Comparison of ENCODE assay signal across 8 cellular contexts in genomic region chr2:152098798-152099654, GRCh38. TPM values are rescaled to one million over a fixed set of nuclear protein-coding genes. Genes with fewer than 3 reads are reported as not detected.
DNase-seq lines count a peak whose midpoint lies in the region; ATAC-seq and TF ChIP-seq lines count a peak whose summit lies in the region.

TSS of gene CACNB4 (minus strand) at chr2:152099044.

- H3K27ac Mint-ChIP-seq in activated naive CD4-positive, alpha-beta T cell treated with anti-CD3 and anti-CD28 coated beads for 36 hours = no peak within 1 kb of the TSS
- H3K27ac Mint-ChIP-seq in activated CD4-positive, alpha-beta T cell treated with anti-CD3 and anti-CD28 coated beads, Interleukin-2, amount 10 ng/mL, durations not matched to agents 7 days and 5 days = no peak within 1 kb of the TSS

- DNase-seq in activated naive CD4-positive, alpha-beta T cell treated with anti-CD3 and anti-CD28 coated beads for 36 hours = peak; percentile 23
- no peak for DNase-seq in activated naive CD4-positive, alpha-beta T cell treated with anti-CD3 and anti-CD28 coated beads, Interleukin-2, amount 50 U/mL, for 16 hours
- DNase-seq in HT1080 (ENCODE audit: low read depth) = peak; percentile 44
- peak; percentile 8 for DNase-seq in activated CD4-positive, alpha-beta T cell treated with anti-CD3 and anti-CD28 coated beads, Interleukin-2, amount 10 ng/mL, durations not matched to agents 7 days and 5 days
- DNase-seq in foreskin fibroblast = peak; percentile 25 to 54
- DNase-seq in omental fat pad (ENCODE audit: low spot score) = no peak
- DNase-seq in SHP77 (lab: John Stamatoyannopoulos, UW) = no peak
- DNase-seq in GOT3 (lab: John Stamatoyannopoulos, UW) = no peak

- no peaks in the 10 kb centered on the region for H3K9me3 Mint-ChIP-seq in activated naive CD4-positive, alpha-beta T cell treated with anti-CD3 and anti-CD28 coated beads for 36 hours
- H3K9me3 Mint-ChIP-seq in activated CD4-positive, alpha-beta T cell treated with anti-CD3 and anti-CD28 coated beads, Interleukin-2, amount 10 ng/mL, durations not matched to agents 7 days and 5 days = no peaks in the 10 kb centered on the region

- peaks cover 37% of the 10 kb centered on the region for H3K27me3 Mint-ChIP-seq in activated naive CD4-positive, alpha-beta T cell treated with anti-CD3 and anti-CD28 coated beads for 36 hours (ENCODE audit: low read depth)
- H3K27me3 Mint-ChIP-seq in activated CD4-positive, alpha-beta T cell treated with anti-CD3 and anti-CD28 coated beads, Interleukin-2, amount 10 ng/mL, durations not matched to agents 7 days and 5 days = peaks cover 61% of the 10 kb centered on the region

- ATAC-seq in omental fat pad (ENCODE audit: low FRiP score) = peak; percentile 59

- TF ChIP-seq CTCF in foreskin fibroblast (IDR thresholded peaks at IDR 0.05; ENCODE audit: low read depth, low read length) (no peak), omental fat pad (IDR thresholded peaks at IDR 0.05) (no peak)

- H3K36me3 Mint-ChIP-seq in activated naive CD4-positive, alpha-beta T cell treated with anti-CD3 and anti-CD28 coated beads for 36 hours (ENCODE audit: low read depth) = peaks cover 2% of the 10 kb centered on the region
- H3K36me3 Mint-ChIP-seq in activated CD4-positive, alpha-beta T cell treated with anti-CD3 and anti-CD28 coated beads, Interleukin-2, amount 10 ng/mL, durations not matched to agents 7 days and 5 days (ENCODE audit: low read depth) = no peaks in the 10 kb centered on the region

- H3K4me3 ChIP-seq in foreskin fibroblast (ENCODE audit: low read depth in 1 of 2, low read length in 2 of 2) = peak within 1 kb of the TSS; percentile 48 to 63

- peaks cover 13% of the 10 kb centered on the region for H3K4me1 Mint-ChIP-seq in activated naive CD4-positive, alpha-beta T cell treated with anti-CD3 and anti-CD28 coated beads for 36 hours (ENCODE audit: low read depth)
- H3K4me1 Mint-ChIP-seq in activated CD4-positive, alpha-beta T cell treated with anti-CD3 and anti-CD28 coated beads, Interleukin-2, amount 10 ng/mL, durations not matched to agents 7 days and 5 days = peaks cover 14% of the 10 kb centered on the region

- CTCF ChIA-PET in activated naive CD4-positive, alpha-beta T cell treated with anti-CD3 and anti-CD28 coated beads for 36 hours (lab: Charles Lee) = interaction anchor here (0.6 to 1.4 kb wide), 3 partner anchors 15 to 537 kb away, joined by 3 read pairs; no protein-coding TSS in a partner anchor
- CTCF ChIA-PET in activated CD4-positive, alpha-beta T cell treated with anti-CD3 and anti-CD28 coated beads, Interleukin-2, amount 10 ng/mL, durations not matched to agents 7 days and 5 days (lab: Charles Lee) = interaction anchor here (1.6 kb wide), 1 partner anchor 8 kb away, joined by 3 read pairs; no protein-coding TSS in a partner anchor

- intact Hi-C loops in activated naive CD4-positive, alpha-beta T cell treated with anti-CD3 and anti-CD28 coated beads for 36 hours (cut with micrococcal nuclease) = loop anchor here (2.0 to 5.0 kb wide), 2 partner anchors 76 to 618 kb away; partner anchors contain the start of genes ARL6IP6, PRPF40A and STAM2

- H3K4me3 Mint-ChIP-seq in activated naive CD4-positive, alpha-beta T cell treated with anti-CD3 and anti-CD28 coated beads for 36 hours = peak within 1 kb of the TSS; percentile 78
- peak within 1 kb of the TSS; percentile 77 for H3K4me3 Mint-ChIP-seq in activated CD4-positive, alpha-beta T cell treated with anti-CD3 and anti-CD28 coated beads, Interleukin-2, amount 10 ng/mL, durations not matched to agents 7 days and 5 days

- POLR2A ChIA-PET in activated CD4-positive, alpha-beta T cell treated with anti-CD3 and anti-CD28 coated beads, Interleukin-2, amount 10 ng/mL, durations not matched to agents 7 days and 5 days (lab: Charles Lee) = no interaction called here

RNA-seq across cellular contexts. Expression of gene CACNB4, which starts in this region (rescaled TPM):
- under 1 TPM; 0.10 to 0.15 TPM for total RNA-seq in activated naive CD4-positive, alpha-beta T cell treated with anti-CD3 and anti-CD28 coated beads for 36 hours
- 0.29 and 0.60 TPM in 2 replicates for total RNA-seq in HT1080 (2014; rRNA removed; shearing (Covaris generic))
- polyA plus RNA-seq in HT1080 (2015; cell fraction: cytosol; rRNA removed) = 0.09 and 0.23 TPM in 2 replicates
- polyA plus RNA-seq in HT1080 (2015; cell fraction: nucleus; rRNA removed) = 0.54 and 1.3 TPM in 2 replicates
- under 1 TPM; 0.12 to 0.21 TPM for total RNA-seq in activated CD4-positive, alpha-beta T cell treated with anti-CD3 and anti-CD28 coated beads, Interleukin-2, amount 10 ng/mL, durations not matched to agents 7 days and 5 days
- total RNA-seq in omental fat pad = 1 to 10 TPM; 1.5 to 5.4 (median 2.4) TPM

Comparison
In these comparisons a context has a peak if more than half of its experiments do, and no peak if none do; other contexts are left out.
1. Peak in DNase-seq in activated naive CD4-positive, alpha-beta T cell treated with anti-CD3 and anti-CD28 coated beads for 36 hours; RNA of the gene not detected or under 1 TPM.
2. Peak in DNase-seq in activated CD4-positive, alpha-beta T cell treated with anti-CD3 and anti-CD28 coated beads, Interleukin-2, amount 10 ng/mL, durations not matched to agents 7 days and 5 days; RNA of the gene not detected or under 1 TPM.
3. DNase-seq: peak in HT1080 (single experiment) and foreskin fibroblast (2 of 2); none in activated naive CD4-positive, alpha-beta T cell treated with anti-CD3 and anti-CD28 coated beads, Interleukin-2, amount 50 U/mL, for 16 hours (single experiment), omental fat pad (single experiment), SHP77 (0 of 2) and GOT3 (single experiment).